Comparison of ENCODE assay signal across 21 cellular contexts in genomic region chr14:99522025-99522401, GRCh38. TPM values are rescaled to one million over a fixed set of nuclear protein-coding genes. Genes with fewer than 3 reads are reported as not detected.
DNase-seq lines count a peak whose midpoint lies in the region; ATAC-seq and TF ChIP-seq lines count a peak whose summit lies in the region.
"Had no signal": no experiment of that assay in that cellular context is flagged by ENCODE, and none has a peak within 500 bp of the region (broad histone marks: within the 10 kb centered on the region; RNA-seq: fewer than 3 reads in every experiment).

No MANE protein-coding gene starts in this region.

- H3K36me3 ChIP-seq in NT2/D1 (ENCODE audit: insufficient read depth, insufficient read length, low read length) = peaks cover 21% of the 10 kb centered on the region
- peaks cover 0 to 23% of the 10 kb centered on the region in 2 donors for H3K36me3 ChIP-seq in neuronal stem cell (replicated peaks in 1 of 2; ENCODE audit: control insufficient read depth in 2 of 2, insufficient read depth in 2 of 2, low read length in 2 of 2)
- no peaks in the 10 kb centered on the region for H3K36me3 ChIP-seq in GM23338 (ENCODE audit: insufficient read depth)
- H3K36me3 ChIP-seq: cardiac muscle cell, neutrophil, thoracic aorta had no signal

- peaks cover 23% of the 10 kb centered on the region for H3K79me1 ChIP-seq in neuronal stem cell (ENCODE audit: low read depth, low read length)

- no peaks in the 10 kb centered on the region for H3K79me2 ChIP-seq in GM23338 (replicated peaks; ENCODE audit: insufficient read depth)

- H3K4me1 Mint-ChIP-seq in glutamatergic neuron (ENCODE audit: low read depth, unreplicated experiment) (peaks cover 14% of the 10 kb centered on the region), GM23338 (peaks cover 38% of the 10 kb centered on the region)

- peaks cover 30% of the 10 kb centered on the region for H3K4me1 ChIP-seq in NT2/D1 (ENCODE audit: insufficient read depth, insufficient read length)
- peaks cover 44% of the 10 kb centered on the region in 2 donors for H3K4me1 ChIP-seq in neuronal stem cell (ENCODE audit: control insufficient read depth in 2 of 2, insufficient read depth in 1 of 2, low read depth in 1 of 2, low read length in 2 of 2)
- peaks cover 33% of the 10 kb centered on the region for H3K4me1 ChIP-seq in GM23338 (ENCODE audit: insufficient read depth)

- H3K9me3 ChIP-seq in AG04450 (ENCODE audit: control insufficient read depth, insufficient read depth, low read length) (no peaks in the 10 kb centered on the region; the same call in 1 of the 2 replicates), NT2/D1 (ENCODE audit: insufficient read depth, low read length) (no peaks in the 10 kb centered on the region), neuronal stem cell (replicated peaks in 1 of 2; ENCODE audit: control insufficient read depth in 2 of 2, insufficient read depth in 1 of 2, low read depth in 1 of 2, low read length in 2 of 2) (no peaks in the 10 kb centered on the region)
- H3K9me3 ChIP-seq: esophagus squamous epithelium, neutrophil, thoracic aorta had no signal

- H2AK5ac ChIP-seq in neuronal stem cell (ENCODE audit: low read depth, low read length) = peak overlapping the region; percentile 100

- ATAC-seq in GM18870 (IDR thresholded peaks at IDR 0.05; ENCODE audit: unreplicated experiment) (no peak), HG02970 (IDR thresholded peaks at IDR 0.05; ENCODE audit: low FRiP score, unreplicated experiment) (no peak), GM23338 (no peak)
- ATAC-seq: left lobe of liver; stimulated activated effector memory CD8-positive, alpha-beta T cell treated with anti-CD3 and anti-CD28 coated beads, Interleukin-12 subunit alpha, Interleukin-12 subunit beta, amount 100 ng/mL, for 72 hours had no signal

- peak overlapping the region; percentile 88 for H3K23ac ChIP-seq in neuronal stem cell (ENCODE audit: low read depth, low read length, poor library complexity)

- H3K27me3 ChIP-seq in AG04450 (ENCODE audit: control insufficient read depth, insufficient read depth, low read length) = no peaks in the 10 kb centered on the region
- no peaks in the 10 kb centered on the region for H3K27me3 ChIP-seq in NT2/D1 (ENCODE audit: insufficient read depth, insufficient read length)
- H3K27me3 ChIP-seq in neuronal stem cell (ENCODE audit: control insufficient read depth in 3 of 3, insufficient read depth in 3 of 3, low read depth in 1 of 3, low read length in 3 of 3) = no peaks in the 10 kb centered on the region
- H3K27me3 ChIP-seq in GM23338 (ENCODE audit: insufficient read depth) = no peaks in the 10 kb centered on the region
- H3K27me3 ChIP-seq: cardiac muscle cell, esophagus squamous epithelium, neutrophil had no signal

- H3K4ac ChIP-seq in neuronal stem cell (ENCODE audit: low read length) = no peak overlapping the region

- H3K9ac ChIP-seq in NT2/D1 (ENCODE audit: insufficient read length, low read depth) (peak overlapping the region; percentile 72), neuronal stem cell (ENCODE audit: low read depth, low read length, poor library complexity) (peak overlapping the region; percentile 72)

- H3K9me2 ChIP-seq in GM23338 (ENCODE audit: insufficient read depth) = no peaks in the 10 kb centered on the region

- H2AFZ ChIP-seq in neuronal stem cell (ENCODE audit: low read length) (no peak overlapping the region), GM23338 (no peak overlapping the region)
- H2AFZ ChIP-seq: PC-9 had no signal

- H3K27me3 Mint-ChIP-seq in glutamatergic neuron (ENCODE audit: unreplicated experiment) (peaks cover 8% of the 10 kb centered on the region), GM23338 (ENCODE audit: insufficient read depth, low read depth, poor library complexity) (peaks cover 13% of the 10 kb centered on the region)
- H3K27me3 Mint-ChIP-seq: activated B cell treated with CpG ODN at 0.5 μM for 24 hours; activated CD4-positive, alpha-beta memory T cell treated with anti-CD3 and anti-CD28 coated beads, Interleukin-2, amount 10 ng/mL, durations not matched to agents 7 days and 5 days had no signal

- no peak overlapping the region for H4K91ac ChIP-seq in neuronal stem cell (ENCODE audit: low read depth, low read length, poor library complexity)

- CTCF ChIA-PET in AG04450 (lab: Charles Lee) = interaction anchor here (0.6 to 5.0 kb wide), 3 partner anchors 84 to 106 kb away, joined by 3 to 27 read pairs (median 4); no protein-coding TSS in a partner anchor

- H2BK120ac ChIP-seq in neuronal stem cell (ENCODE audit: low read depth, low read length) = peak overlapping the region; percentile 6

- H3K4me3 Mint-ChIP-seq in glutamatergic neuron (ENCODE audit: unreplicated experiment) (no peak overlapping the region), GM23338 (no peak overlapping the region)
- H3K4me3 Mint-ChIP-seq: activated B cell treated with CpG ODN at 0.5 μM for 24 hours; activated CD4-positive, alpha-beta memory T cell treated with anti-CD3 and anti-CD28 coated beads, Interleukin-2, amount 10 ng/mL, durations not matched to agents 7 days and 5 days; activated naive CD4-positive, alpha-beta T cell treated with anti-CD3 and anti-CD28 coated beads for 36 hours; stimulated activated effector memory CD8-positive, alpha-beta T cell treated with anti-CD3 and anti-CD28 coated beads, Interleukin-12 subunit alpha, Interleukin-12 subunit beta, amount 100 ng/mL, for 72 hours had no signal

- DNase-seq in AG04450 (ENCODE audit: low read depth, low spot score) (no peak), NT2/D1 (ENCODE audit: low read depth, low spot score) (no peak), glutamatergic neuron (peak; percentile 16), neuronal stem cell (ENCODE audit: low spot score) (no peak), GM23338 (ENCODE audit: low spot score) (no peak), NOMO-1 (lab: John Stamatoyannopoulos, UW; ENCODE audit: unreplicated experiment in 2 of 2) (no peak)
- DNase-seq: activated B cell treated with CpG ODN at 0.5 μM for 24 hours; activated CD4-positive, alpha-beta memory T cell treated with anti-CD3 and anti-CD28 coated beads, Interleukin-2, amount 10 ng/mL, durations not matched to agents 7 days and 5 days; activated naive CD4-positive, alpha-beta T cell treated with anti-CD3 and anti-CD28 coated beads for 36 hours; amygdala; esophagus squamous epithelium; MM.1S; PC-9; T-helper 2 cell had no signal

- H3K27ac ChIP-seq in AG04450 (ENCODE audit: low read depth, low read length) = peak overlapping the region; percentile 11
- H3K27ac ChIP-seq in neuronal stem cell (replicated peaks; ENCODE audit: low read length) = no peak overlapping the region
- H3K27ac ChIP-seq in GM23338 (ENCODE audit: low read depth) = no peak overlapping the region
- H3K27ac ChIP-seq: neutrophil, PC-9, thoracic aorta had no signal

- peak overlapping the region; percentile 84 for H3K14ac ChIP-seq in neuronal stem cell (ENCODE audit: low read length)

- no peak overlapping the region for H4K8ac ChIP-seq in neuronal stem cell (ENCODE audit: low read depth, low read length)

- POLR2A ChIA-PET in AG04450 (lab: Yijun Ruan, JAX) = interaction anchor here (1.2 to 2.0 kb wide), 3 partner anchors 41 to 82 kb away, joined by 3 to 5 read pairs (median 3); partner anchors contain the start of genes CCDC85C, CCNK and SETD3

- peak overlapping the region; percentile 91 for H2BK15ac ChIP-seq in neuronal stem cell (ENCODE audit: low read length)

- no peak overlapping the region for H3K4me2 ChIP-seq in neuronal stem cell (ENCODE audit: insufficient read depth, low read length, poor library complexity, severe bottlenecking)
- no peak overlapping the region for H3K4me2 ChIP-seq in GM23338
- H3K4me2 ChIP-seq: PC-9 had no signal

- H2BK5ac ChIP-seq in neuronal stem cell (ENCODE audit: low read length) = peak overlapping the region; percentile 87

- H4K20me1 ChIP-seq in GM23338 (replicated peaks; ENCODE audit: insufficient read depth) = no peaks in the 10 kb centered on the region; the same call in 1 of the 2 replicates

- peak overlapping the region; percentile 98 for H3K18ac ChIP-seq in neuronal stem cell (ENCODE audit: low read length)

- H3F3A ChIP-seq in GM23338 (replicated peaks; ENCODE audit: low read depth) = 0 out of 2 replicates have a peak, but pooled peaks cover 8% of the 10 kb centered on the region

- no CpG with 5 or more reads among the region's 18 CpGs for WGBS in neuronal stem cell (ENCODE audit: extremely low coverage in 2 of 2, insufficient read length in 2 of 2, insufficient replicate concordance in 1 of 2), 2 donors

- no peak overlapping the region for H3K4me3 ChIP-seq in AG04450 (ENCODE audit: low read depth, low read length)
- no peak overlapping the region for H3K4me3 ChIP-seq in NT2/D1 (ENCODE audit: insufficient read length, low read depth)
- H3K4me3 ChIP-seq in neuronal stem cell (ENCODE audit: low read length in 2 of 2) = no peak overlapping the region
- H3K4me3 ChIP-seq in GM23338 = no peak overlapping the region
- H3K4me3 ChIP-seq: cardiac muscle cell, esophagus squamous epithelium, PC-9, thoracic aorta had no signal

- TF ChIP-seq CTCF in AG04450 (IDR thresholded peaks at IDR 0.05; ENCODE audit: low read depth, low read length) (no peak), glutamatergic neuron (IDR thresholded peaks at IDR 0.05; ENCODE audit: partially characterized antibody, unreplicated experiment) (no peak), GM23338 (conservative IDR thresholded peaks at IDR 0.05; ENCODE audit: low read depth in 2 of 2) (no peak)

- H2BK12ac ChIP-seq in neuronal stem cell (ENCODE audit: low read length) = peak overlapping the region; percentile 11

- H3K27ac Mint-ChIP-seq in glutamatergic neuron (ENCODE audit: unreplicated experiment) (no peak overlapping the region), GM23338 (no peak overlapping the region)
- H3K27ac Mint-ChIP-seq: activated B cell treated with CpG ODN at 0.5 μM for 24 hours; activated CD4-positive, alpha-beta memory T cell treated with anti-CD3 and anti-CD28 coated beads, Interleukin-2, amount 10 ng/mL, durations not matched to agents 7 days and 5 days; activated naive CD4-positive, alpha-beta T cell treated with anti-CD3 and anti-CD28 coated beads for 36 hours; stimulated activated effector memory CD8-positive, alpha-beta T cell treated with anti-CD3 and anti-CD28 coated beads, Interleukin-12 subunit alpha, Interleukin-12 subunit beta, amount 100 ng/mL, for 72 hours had no signal

- H3K9me3 Mint-ChIP-seq in glutamatergic neuron (ENCODE audit: unreplicated experiment) = peaks cover 8% of the 10 kb centered on the region
- H3K9me3 Mint-ChIP-seq in GM23338 = no peaks in the 10 kb centered on the region
- H3K9me3 Mint-ChIP-seq: activated B cell treated with CpG ODN at 0.5 μM for 24 hours; activated CD4-positive, alpha-beta memory T cell treated with anti-CD3 and anti-CD28 coated beads, Interleukin-2, amount 10 ng/mL, durations not matched to agents 7 days and 5 days; activated naive CD4-positive, alpha-beta T cell treated with anti-CD3 and anti-CD28 coated beads for 36 hours; stimulated activated effector memory CD8-positive, alpha-beta T cell treated with anti-CD3 and anti-CD28 coated beads, Interleukin-12 subunit alpha, Interleukin-12 subunit beta, amount 100 ng/mL, for 72 hours had no signal

- no peaks in the 10 kb centered on the region for H3K36me3 Mint-ChIP-seq in glutamatergic neuron (ENCODE audit: unreplicated experiment)
- H3K36me3 Mint-ChIP-seq in GM23338 (ENCODE audit: low read depth) = no peaks in the 10 kb centered on the region; the same call in 2 of the 3 replicates
- H3K36me3 Mint-ChIP-seq: stimulated activated effector memory CD8-positive, alpha-beta T cell treated with anti-CD3 and anti-CD28 coated beads, Interleukin-12 subunit alpha, Interleukin-12 subunit beta, amount 100 ng/mL, for 72 hours had no signal

RNA-seq across cellular contexts. Expression of gene CCNK, which starts 40.8 kb away (rescaled TPM):
- polyA plus RNA-seq in AG04450 (2011; rRNA removed) (18.9 and 33.4 TPM in 2 replicates), GM23338 (2016; fragmentation: Nextera tagmentation; extraction: Ambion mirVana) (57.8 and 60.6 TPM in 2 replicates)
- polyA minus RNA-seq in AG04450 (2011; rRNA and poly(A)+ RNA removed) = 34.9 and 38.3 TPM in 2 replicates
- total RNA-seq in glutamatergic neuron (ENCODE audit: unreplicated experiment) = 47.2 TPM
- polyA plus RNA-seq in neuronal stem cell (2013, experiment 1 of 2) = 65.7 TPM
- polyA plus RNA-seq in neuronal stem cell (2013, experiment 2 of 2) = 63.4 TPM
- total RNA-seq in GM23338 (2014; rRNA removed; shearing (Covaris generic)) = 54.0 and 63.4 TPM in 2 replicates

RNA-seq across cellular contexts. Expression of gene SETD3, which starts 41.4 kb away (rescaled TPM):
- 23.7 and 25.0 TPM in 2 replicates for polyA plus RNA-seq in AG04450 (2011; rRNA removed)
- 28.2 and 33.2 TPM in 2 replicates for polyA minus RNA-seq in AG04450 (2011; rRNA and poly(A)+ RNA removed)
- total RNA-seq in glutamatergic neuron (ENCODE audit: unreplicated experiment) = 46.2 TPM
- 31.6 TPM for polyA plus RNA-seq in neuronal stem cell (2013, experiment 1 of 2)
- polyA plus RNA-seq in neuronal stem cell (2013, experiment 2 of 2) = 33.6 TPM
- 68.0 and 76.2 TPM in 2 replicates for total RNA-seq in GM23338 (2014; rRNA removed; shearing (Covaris generic))
- polyA plus RNA-seq in GM23338 (2016; fragmentation: Nextera tagmentation; extraction: Ambion mirVana) = 35.7 and 40.7 TPM in 2 replicates
